Comparison of ENCODE assay signal across 12 cellular contexts in genomic region chr6:72825265-72825918, GRCh38.
DNase-seq lines count a peak whose midpoint lies in the region; ATAC-seq lines count a peak whose summit lies in the region.
"Had no signal": no experiment of that assay in that cellular context is flagged by ENCODE, and none has a peak within 500 bp of the region (broad histone marks: within the 10 kb centered on the region; RNA-seq: fewer than 3 reads in every experiment).

No MANE protein-coding gene starts in this region.

- peak overlapping the region; percentile 13 for H3K27ac Mint-ChIP-seq in activated naive CD4-positive, alpha-beta T cell treated with anti-CD3 and anti-CD28 coated beads for 36 hours
- no peak overlapping the region for H3K27ac Mint-ChIP-seq in activated naive CD4-positive, alpha-beta T cell treated with anti-CD3 and anti-CD28 coated beads, Interleukin-2, amount 10 ng/mL, durations not matched to agents 7 days and 5 days
- H3K27ac Mint-ChIP-seq: CD4-positive, alpha-beta T cell had no signal

- H3K9me3 Mint-ChIP-seq in activated naive CD4-positive, alpha-beta T cell treated with anti-CD3 and anti-CD28 coated beads for 36 hours, result no peaks in the 10 kb centered on the region
- no peaks in the 10 kb centered on the region for H3K9me3 Mint-ChIP-seq in activated naive CD4-positive, alpha-beta T cell treated with anti-CD3 and anti-CD28 coated beads, Interleukin-2, amount 10 ng/mL, durations not matched to agents 7 days and 5 days
- H3K9me3 Mint-ChIP-seq: CD4-positive, alpha-beta T cell had no signal

- CTCF ChIA-PET in activated naive CD4-positive, alpha-beta T cell treated with anti-CD3 and anti-CD28 coated beads for 36 hours (lab: Charles Lee), result interaction anchor here (0.7 to 1.1 kb wide), 2 partner anchors 203 to 304 kb away, joined by 3 read pairs; partner anchors contain the start of gene KCNQ5
- CTCF ChIA-PET in activated naive CD4-positive, alpha-beta T cell treated with anti-CD3 and anti-CD28 coated beads, Interleukin-2, amount 10 ng/mL, durations not matched to agents 7 days and 5 days (lab: Charles Lee), result no interaction called here

- H3K4me3 Mint-ChIP-seq in activated naive CD4-positive, alpha-beta T cell treated with anti-CD3 and anti-CD28 coated beads for 36 hours, result no peak overlapping the region
- no peak overlapping the region for H3K4me3 Mint-ChIP-seq in activated naive CD4-positive, alpha-beta T cell treated with anti-CD3 and anti-CD28 coated beads, Interleukin-2, amount 10 ng/mL, durations not matched to agents 7 days and 5 days
- H3K4me3 Mint-ChIP-seq: CD4-positive, alpha-beta T cell had no signal

- ATAC-seq in HG02885 (IDR thresholded peaks at IDR 0.05; ENCODE audit: poor library complexity, unreplicated experiment), result peak; percentile 51
- peak; percentile 28 for ATAC-seq in stimulated activated naive CD8-positive, alpha-beta T cell treated with anti-CD3 and anti-CD28 coated beads, Interleukin-15, Interleukin-2, amounts not matched to agents 100 U/mL and 50 U/mL, for 24 hours

- intact Hi-C loops in activated naive CD4-positive, alpha-beta T cell treated with anti-CD3 and anti-CD28 coated beads for 36 hours (cut with micrococcal nuclease), result loop anchor here (5.0 kb wide), 3 partner anchors 38 to 307 kb away; no protein-coding TSS in a partner anchor

- peaks cover 5% of the 10 kb centered on the region for H3K36me3 Mint-ChIP-seq in activated naive CD4-positive, alpha-beta T cell treated with anti-CD3 and anti-CD28 coated beads for 36 hours (ENCODE audit: low read depth)
- peaks cover 2% of the 10 kb centered on the region for H3K36me3 Mint-ChIP-seq in activated naive CD4-positive, alpha-beta T cell treated with anti-CD3 and anti-CD28 coated beads, Interleukin-2, amount 10 ng/mL, durations not matched to agents 7 days and 5 days

- DNase-seq in activated naive CD4-positive, alpha-beta T cell treated with anti-CD3 and anti-CD28 coated beads for 36 hours, result no peak
- DNase-seq in activated naive CD4-positive, alpha-beta T cell treated with anti-CD3 and anti-CD28 coated beads, Interleukin-2, amount 10 ng/mL, durations not matched to agents 7 days and 5 days, result no peak
- peak; percentile 43 for DNase-seq in astrocyte of the hippocampus (ENCODE audit: low read depth, low spot score)
- DNase-seq in stimulated activated naive CD8-positive, alpha-beta T cell treated with anti-CD3 and anti-CD28 coated beads, Interleukin-15, Interleukin-2, amounts not matched to agents 100 U/mL and 50 U/mL, for 24 hours, result no peak
- DNase-seq in stimulated activated CD4-positive, alpha-beta T cell treated with anti-CD3 and anti-CD28 coated beads, Interleukin-15, amount 100 ng/mL, for 24 hours, result no peak
- no peak for DNase-seq in HuH-7 (ENCODE audit: low spot score)
- no peak for DNase-seq in HUDEP-2 (lab: John Stamatoyannopoulos, UW; ENCODE audit: unreplicated experiment in 76 of 76)
- DNase-seq: activated CD4-positive, alpha-beta T cell treated with anti-CD3 and anti-CD28 coated beads, Interleukin-2, amount 50 U/mL, for 4 hours; CD4-positive, alpha-beta T cell; gastrocnemius medialis; stimulated activated CD8-positive, alpha-beta memory T cell treated with anti-CD3 and anti-CD28 coated beads, Interleukin-4, amount 100 ng/mL, for 48 hours had no signal

- peaks cover 39% of the 10 kb centered on the region for H3K4me1 Mint-ChIP-seq in activated naive CD4-positive, alpha-beta T cell treated with anti-CD3 and anti-CD28 coated beads for 36 hours (ENCODE audit: low read depth)
- H3K4me1 Mint-ChIP-seq in activated naive CD4-positive, alpha-beta T cell treated with anti-CD3 and anti-CD28 coated beads, Interleukin-2, amount 10 ng/mL, durations not matched to agents 7 days and 5 days, result no peaks in the 10 kb centered on the region

- no peaks in the 10 kb centered on the region for H3K27me3 Mint-ChIP-seq in activated naive CD4-positive, alpha-beta T cell treated with anti-CD3 and anti-CD28 coated beads for 36 hours (ENCODE audit: low read depth)
- no peaks in the 10 kb centered on the region for H3K27me3 Mint-ChIP-seq in activated naive CD4-positive, alpha-beta T cell treated with anti-CD3 and anti-CD28 coated beads, Interleukin-2, amount 10 ng/mL, durations not matched to agents 7 days and 5 days
- H3K27me3 Mint-ChIP-seq: CD4-positive, alpha-beta T cell had no signal
